In the genomic region with DNA sequence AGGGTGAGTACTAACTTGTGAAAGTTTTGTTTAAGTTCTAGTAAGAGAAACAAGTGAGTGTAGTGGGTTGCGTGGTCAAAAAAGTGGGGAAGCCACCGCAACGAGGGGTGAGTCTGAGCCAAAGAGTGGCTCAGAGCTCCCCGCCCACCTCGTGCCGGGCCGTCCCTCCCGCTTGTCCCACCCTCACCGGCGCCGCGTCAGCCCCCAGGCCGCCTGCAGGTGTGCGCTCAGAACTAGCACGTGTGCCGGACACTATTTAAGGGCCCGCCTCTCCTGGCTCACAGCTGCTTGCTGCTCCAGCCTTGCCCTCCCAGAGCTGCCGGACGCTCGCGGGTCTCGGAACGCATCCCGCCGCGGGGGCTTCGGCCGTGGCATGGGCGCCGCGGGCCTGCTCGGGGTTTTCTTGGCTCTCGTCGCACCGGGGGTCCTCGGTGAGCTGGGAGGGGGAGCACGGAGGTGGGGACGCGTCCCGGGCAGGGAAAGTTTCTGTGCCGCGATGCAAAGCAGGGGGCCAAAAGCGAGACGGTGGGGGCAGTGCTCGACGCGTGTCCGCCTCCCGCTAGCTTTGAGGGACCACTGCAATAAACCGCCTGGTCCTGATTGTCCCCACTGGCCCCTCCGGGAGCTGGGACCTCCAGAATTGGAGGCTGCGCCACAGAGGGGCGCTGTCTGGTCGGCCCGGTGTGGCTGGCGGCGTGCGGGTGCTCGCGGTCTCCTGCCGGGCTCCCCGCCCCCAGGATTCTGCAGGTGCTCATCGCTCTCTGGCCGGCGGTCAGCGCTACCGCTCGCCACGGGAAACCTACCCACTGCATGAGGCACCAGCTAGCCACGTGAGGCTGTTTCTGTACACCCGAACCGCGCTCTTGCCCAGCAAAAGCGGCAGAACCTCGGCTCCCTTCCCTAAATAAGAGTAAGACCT, we compare ENCODE assay signal across 8 cellular contexts. TPM values are rescaled to one million over a fixed set of nuclear protein-coding genes. Genes with fewer than 3 reads are reported as not detected.
DNase-seq lines count a peak whose midpoint lies in the region; ATAC-seq lines count a peak whose summit lies in the region.

A gene (plus strand): TSS at position 283 of the 919 bp plus-strand sequence. CDS start 91 bp downstream, at position 374.

- H3K9ac ChIP-seq in HUES48 (ENCODE audit: low read depth, low read length) = peak within 1 kb of the TSS; percentile 41; the same call in 1 of the 2 replicates
- H3K9ac ChIP-seq in duodenal mucosa (ENCODE audit: low read depth in 1 of 2, low read length in 2 of 2) = peak within 1 kb of the TSS; percentile 25 to 34

- DNase-seq in DMS53 (lab: John Stamatoyannopoulos, UW) (peak; percentile 94), AML-193 (lab: John Stamatoyannopoulos, UW) (no peak)
- DNase-seq in stimulated activated CD8-positive, alpha-beta memory T cell treated with anti-CD3 and anti-CD28 coated beads, Interleukin-4, amount 100 ng/mL, for 24 hours (ENCODE audit: low read depth) = peak; percentile 53

- WGBS in mesodermal cell (ENCODE audit: insufficient coverage in 2 of 2), 2 experiments = 2% methylated on average over 43 to 64 of the region's 75 CpGs

- H3K9me3 ChIP-seq in HUES48 (ENCODE audit: control insufficient read depth, insufficient read depth, low read length) (no peaks in the 10 kb centered on the region), duodenal mucosa (ENCODE audit: control insufficient read depth in 1 of 2, low read length in 2 of 2) (no peaks in the 10 kb centered on the region), mesodermal cell (ENCODE audit: control insufficient read depth, low read length) (no peaks in the 10 kb centered on the region)

- H3K27me3 ChIP-seq in HUES48 (ENCODE audit: control insufficient read depth, insufficient read depth, low read length) = peaks cover 53% of the 10 kb centered on the region
- H3K27me3 ChIP-seq in duodenal mucosa (ENCODE audit: control insufficient read depth in 1 of 2, insufficient read depth in 2 of 2, low read length in 2 of 2) = peaks cover 32 to 33% of the 10 kb centered on the region in 2 donors

- H3K27ac ChIP-seq in HUES48 (ENCODE audit: low read depth, low read length) (no peak within 1 kb of the TSS), duodenal mucosa (ENCODE audit: low read depth, low read length) (no peak within 1 kb of the TSS), mesodermal cell (ENCODE audit: low read depth, low read length, severe bottlenecking) (no peak within 1 kb of the TSS)

- peak within 1 kb of the TSS; percentile 69 for H3K4me3 ChIP-seq in HUES48 (ENCODE audit: low read depth, low read length)
- peak within 1 kb of the TSS; percentile 45 to 67 for H3K4me3 ChIP-seq in duodenal mucosa (ENCODE audit: low read depth in 1 of 2, low read length in 2 of 2)
- H3K4me3 ChIP-seq in mesodermal cell (ENCODE audit: extremely low read depth, insufficient read depth, low read length, poor library complexity, severe bottlenecking) = peak within 1 kb of the TSS; percentile 15

- no peaks in the 10 kb centered on the region for H3K36me3 ChIP-seq in HUES48 (ENCODE audit: control insufficient read depth, insufficient read depth, low read length)
- no peaks in the 10 kb centered on the region for H3K36me3 ChIP-seq in duodenal mucosa (ENCODE audit: control insufficient read depth in 1 of 2, insufficient read depth in 2 of 2, low read length in 2 of 2)
- H3K36me3 ChIP-seq in mesodermal cell (ENCODE audit: control insufficient read depth, insufficient read depth, low read length) = no peaks in the 10 kb centered on the region

- peaks cover 7% of the 10 kb centered on the region; the same call in 1 of the 2 replicates for H3K4me1 ChIP-seq in HUES48 (ENCODE audit: control insufficient read depth, insufficient read depth, low read length)
- H3K4me1 ChIP-seq in duodenal mucosa (ENCODE audit: control insufficient read depth in 1 of 2, insufficient read depth in 2 of 2, low read length in 2 of 2) = peaks cover 0 to 12% of the 10 kb centered on the region in 2 donors
- no peaks in the 10 kb centered on the region for H3K4me1 ChIP-seq in mesodermal cell (ENCODE audit: control insufficient read depth, insufficient read depth, low read length, poor library complexity, severe bottlenecking)

- peak; percentile 72 for ATAC-seq in GM21360 (IDR thresholded peaks at IDR 0.05; ENCODE audit: unreplicated experiment)
- ATAC-seq in activated CD4-positive, CD25-positive, alpha-beta regulatory T cell treated with anti-CD3 and anti-CD28 coated beads, Interleukin-2, amount 50 U/mL, for 24 hours = peak; percentile 74 to 81

RNA-seq across cellular contexts. Expression of the gene that starts here (rescaled TPM):
- not detected for polyA plus RNA-seq in mesodermal cell (2013, experiment 1 of 2)
- polyA plus RNA-seq in mesodermal cell (2013, experiment 2 of 2) = not detected

Comparison
In these comparisons a context has a peak if more than half of its experiments do, and no peak if none do; other contexts are left out.
1. DNase-seq: peak in DMS53 (single experiment) and stimulated activated CD8-positive, alpha-beta memory T cell treated with anti-CD3 and anti-CD28 coated beads, Interleukin-4, amount 100 ng/mL, for 24 hours (single experiment); none in AML-193 (0 of 2).
2. H3K4me3 ChIP-seq: peak in every context shown above with its lines; median percentile 69 in HUES48; 56 in duodenal mucosa; 15 in mesodermal cell.